17 cellular contexts compared by ENCODE assay signal in the genomic region with DNA sequence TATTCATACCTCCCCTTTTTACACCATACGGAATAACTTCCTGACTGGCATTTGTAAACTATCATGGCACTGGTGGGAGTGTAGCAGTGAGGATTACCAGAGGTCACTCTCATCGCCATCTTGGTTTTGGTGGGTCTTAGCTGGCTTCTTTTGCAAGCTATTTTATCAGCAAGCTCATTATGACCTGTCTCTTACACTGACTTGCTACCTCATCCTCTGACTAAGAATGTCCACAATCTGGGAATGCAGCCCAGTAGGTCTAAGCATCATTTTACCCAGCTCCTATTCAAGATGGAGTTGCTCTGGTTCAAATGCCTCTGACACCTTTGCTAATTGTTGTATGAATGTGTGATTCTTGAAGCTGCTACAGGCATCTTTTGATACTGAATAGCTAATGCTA.
DNase-seq lines count a peak whose midpoint lies in the region; ATAC-seq, FAIRE-seq and TF ChIP-seq lines count a peak whose summit lies in the region.
"Had no signal": no experiment of that assay in that cellular context is flagged by ENCODE, and none has a peak within 500 bp of the region (broad histone marks: within the 10 kb centered on the region; RNA-seq: fewer than 3 reads in every experiment).

No MANE protein-coding gene starts in this region.

- no peak overlapping the region for H3K9ac ChIP-seq in SK-N-SH
- H3K9ac ChIP-seq: BLaER1 had no signal

- FAIRE-seq in bronchial epithelial cell (lab: Jason Lieb, UNC), result no peak
- FAIRE-seq: HTR-8/SVneo had no signal

- H3K27ac ChIP-seq in SK-N-SH (ENCODE audit: low read depth in 2 of 2, low read length in 1 of 2), result no peak overlapping the region
- H3K27ac ChIP-seq: 22Rv1, BLaER1 had no signal

- no peak overlapping the region for H2AFZ ChIP-seq in SK-N-SH (ENCODE audit: low read depth)

- DNase-seq in SK-N-SH (no peak), RKO (ENCODE audit: low spot score) (peak; percentile 55), bronchial epithelial cell (ENCODE audit: low read depth) (peak; percentile 37), iris pigment epithelial cell (ENCODE audit: low read depth) (peak; percentile 0), NCI-H446 (lab: John Stamatoyannopoulos, UW) (no peak)
- no peak for DNase-seq in activated naive CD4-positive, alpha-beta T cell treated with anti-CD3 and anti-CD28 coated beads, Interleukin-2, amount 10 ng/mL, durations not matched to agents 7 days and 5 days
- DNase-seq: AML-193; Caco-2; CD8-positive, alpha-beta memory T cell; DND-41; HCEC 1CT; HFFc6 had no signal

- no peaks in the 10 kb centered on the region for H3K9me3 Mint-ChIP-seq in activated naive CD4-positive, alpha-beta T cell treated with anti-CD3 and anti-CD28 coated beads, Interleukin-2, amount 10 ng/mL, durations not matched to agents 7 days and 5 days
- H3K9me3 Mint-ChIP-seq: CD8-positive, alpha-beta memory T cell had no signal

- no peaks in the 10 kb centered on the region for H3K9me2 ChIP-seq in SK-N-SH

- no peak for TF ChIP-seq EP300 in SK-N-SH (IDR thresholded peaks at IDR 0.05; ENCODE audit: borderline replicate concordance in 1 of 2, low read depth in 1 of 2, low read length in 1 of 2)

- H3K27ac Mint-ChIP-seq in activated naive CD4-positive, alpha-beta T cell treated with anti-CD3 and anti-CD28 coated beads, Interleukin-2, amount 10 ng/mL, durations not matched to agents 7 days and 5 days, result no peak overlapping the region
- H3K27ac Mint-ChIP-seq: CD8-positive, alpha-beta memory T cell; HFFc6 had no signal

- H3K27me3 ChIP-seq in SK-N-SH (ENCODE audit: insufficient read depth) (no peaks in the 10 kb centered on the region), bronchial epithelial cell (ENCODE audit: control insufficient read depth, insufficient read depth, low read length) (no peaks in the 10 kb centered on the region)
- H3K27me3 ChIP-seq: BLaER1 had no signal

- H4K20me1 ChIP-seq in SK-N-SH (ENCODE audit: insufficient read depth), result no peaks in the 10 kb centered on the region
- H4K20me1 ChIP-seq: BLaER1 had no signal

- H3K4me1 Mint-ChIP-seq in activated naive CD4-positive, alpha-beta T cell treated with anti-CD3 and anti-CD28 coated beads, Interleukin-2, amount 10 ng/mL, durations not matched to agents 7 days and 5 days, result no peaks in the 10 kb centered on the region
- H3K4me1 Mint-ChIP-seq: CD8-positive, alpha-beta memory T cell had no signal

- 8% methylated on average over 2 of the region's 2 CpGs for WGBS in SK-N-SH (ENCODE audit: low lambda C conversion rate)

- TF ChIP-seq CTCF in SK-N-SH (IDR thresholded peaks at IDR 0.05) (no peak), bronchial epithelial cell (IDR thresholded peaks at IDR 0.05; ENCODE audit: insufficient read depth, low read length, severe bottlenecking) (no peak)

- H3K36me3 ChIP-seq in SK-N-SH (replicated peaks in 1 of 2; ENCODE audit: control insufficient read depth in 1 of 2, insufficient read depth in 2 of 2, low read length in 1 of 2), result no peaks in the 10 kb centered on the region
- H3K36me3 ChIP-seq in bronchial epithelial cell (ENCODE audit: control insufficient read depth, insufficient read depth, low read length), result no peaks in the 10 kb centered on the region
- H3K36me3 ChIP-seq: BLaER1 had no signal

- no peaks in the 10 kb centered on the region for H3K4me1 ChIP-seq in SK-N-SH (ENCODE audit: control insufficient read depth in 1 of 2, insufficient read depth in 2 of 2, low read depth in 1 of 2, low read length in 1 of 2)
- H3K4me1 ChIP-seq: BLaER1, Caco-2 had no signal

- no peaks in the 10 kb centered on the region for H3K9me3 ChIP-seq in SK-N-SH
- H3K9me3 ChIP-seq: BLaER1, Caco-2 had no signal

- H3K4me2 ChIP-seq in SK-N-SH, result no peak overlapping the region
- H3K4me2 ChIP-seq: BLaER1 had no signal

- no peaks in the 10 kb centered on the region for H3K27me3 Mint-ChIP-seq in activated naive CD4-positive, alpha-beta T cell treated with anti-CD3 and anti-CD28 coated beads, Interleukin-2, amount 10 ng/mL, durations not matched to agents 7 days and 5 days

- H3K4me3 Mint-ChIP-seq in activated naive CD4-positive, alpha-beta T cell treated with anti-CD3 and anti-CD28 coated beads, Interleukin-2, amount 10 ng/mL, durations not matched to agents 7 days and 5 days, result no peak overlapping the region
- H3K4me3 Mint-ChIP-seq: CD8-positive, alpha-beta memory T cell; HFFc6 had no signal

- no peak for TF ChIP-seq RAD21 in SK-N-SH (IDR thresholded peaks at IDR 0.05; ENCODE audit: low read length)

- no peaks in the 10 kb centered on the region for H3K79me2 ChIP-seq in SK-N-SH (ENCODE audit: insufficient read depth)

- no peaks in the 10 kb centered on the region for H3F3A ChIP-seq in SK-N-SH (replicated peaks; ENCODE audit: insufficient read depth)

- CTCF ChIA-PET in SK-N-SH (lab: Yijun Ruan, JAX), result no interaction called here
- CTCF ChIA-PET in activated naive CD4-positive, alpha-beta T cell treated with anti-CD3 and anti-CD28 coated beads, Interleukin-2, amount 10 ng/mL, durations not matched to agents 7 days and 5 days (lab: Charles Lee), result no interaction called here

- POLR2A ChIA-PET in SK-N-SH (lab: Yijun Ruan, JAX), result no interaction called here

- ATAC-seq in SK-N-SH treated with all-trans-retinoic acid at 6 μM for 48 hours (no peak), HG03469 (IDR thresholded peaks at IDR 0.05; ENCODE audit: unreplicated experiment) (no peak)

- H3K36me3 Mint-ChIP-seq in activated naive CD4-positive, alpha-beta T cell treated with anti-CD3 and anti-CD28 coated beads, Interleukin-2, amount 10 ng/mL, durations not matched to agents 7 days and 5 days, result no peaks in the 10 kb centered on the region
- H3K36me3 Mint-ChIP-seq: CD8-positive, alpha-beta memory T cell had no signal

- H3K4me3 ChIP-seq in SK-N-SH (ENCODE audit: low read depth in 2 of 2, low read length in 1 of 2) (no peak overlapping the region), bronchial epithelial cell (ENCODE audit: low read depth, low read length) (no peak overlapping the region)
- H3K4me3 ChIP-seq: BLaER1 had no signal

TF ChIP-seq in SK-N-SH treated with all-trans-retinoic acid at 6 μM for 48 hours, 23 proteins besides CTCF, POLR2A, EP300 and RAD21:
- TF ChIP-seq ZFP3 (CRISPR knock-in tag; IDR thresholded peaks at IDR 0.05) (no peak), OSR1 (CRISPR knock-in tag; IDR thresholded peaks at IDR 0.05) (0 out of 2 replicates have a peak, but pooled peaks have one; percentile 60)

TF ChIP-seq in SK-N-SH, 30 proteins besides CTCF, POLR2A, EP300 and RAD21:
- TF ChIP-seq, protein P1, sequence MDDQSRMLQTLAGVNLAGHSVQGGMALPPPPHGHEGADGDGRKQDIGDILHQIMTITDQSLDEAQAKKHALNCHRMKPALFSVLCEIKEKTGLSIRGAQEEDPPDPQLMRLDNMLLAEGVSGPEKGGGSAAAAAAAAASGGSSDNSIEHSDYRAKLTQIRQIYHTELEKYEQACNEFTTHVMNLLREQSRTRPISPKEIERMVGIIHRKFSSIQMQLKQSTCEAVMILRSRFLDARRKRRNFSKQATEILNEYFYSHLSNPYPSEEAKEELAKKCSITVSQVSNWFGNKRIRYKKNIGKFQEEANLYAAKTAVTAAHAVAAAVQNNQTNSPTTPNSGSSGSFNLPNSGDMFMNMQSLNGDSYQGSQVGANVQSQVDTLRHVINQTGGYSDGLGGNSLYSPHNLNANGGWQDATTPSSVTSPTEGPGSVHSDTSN (IDR thresholded peaks at IDR 0.05), result no peak
- TF ChIP-seq RCOR1 (IDR thresholded peaks at IDR 0.05; ENCODE audit: low read length), result no peak
- no peak for TF ChIP-seq NRF1 (IDR thresholded peaks at IDR 0.05; ENCODE audit: low read depth, low read length)
- TF ChIP-seq FOXM1 (IDR thresholded peaks at IDR 0.05; ENCODE audit: low read depth), result no peak
- no peak for TF ChIP-seq RXRA (IDR thresholded peaks at IDR 0.05; ENCODE audit: borderline replicate concordance, low read depth)
- no peak for TF ChIP-seq TAF1 (IDR thresholded peaks at IDR 0.05; ENCODE audit: borderline replicate concordance, low read depth, low read length)
- TF ChIP-seq CHD2 (IDR thresholded peaks at IDR 0.05; ENCODE audit: low read length, partially characterized antibody), result no peak
- TF ChIP-seq, protein P2, sequence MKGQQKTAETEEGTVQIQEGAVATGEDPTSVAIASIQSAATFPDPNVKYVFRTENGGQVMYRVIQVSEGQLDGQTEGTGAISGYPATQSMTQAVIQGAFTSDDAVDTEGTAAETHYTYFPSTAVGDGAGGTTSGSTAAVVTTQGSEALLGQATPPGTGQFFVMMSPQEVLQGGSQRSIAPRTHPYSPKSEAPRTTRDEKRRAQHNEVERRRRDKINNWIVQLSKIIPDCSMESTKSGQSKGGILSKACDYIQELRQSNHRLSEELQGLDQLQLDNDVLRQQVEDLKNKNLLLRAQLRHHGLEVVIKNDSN (IDR thresholded peaks at IDR 0.05; ENCODE audit: borderline replicate concordance, low read depth), result no peak
- no peak for TF ChIP-seq GATA2 (CRISPR knock-in tag; IDR thresholded peaks at IDR 0.05)
- TF ChIP-seq, protein P3, sequence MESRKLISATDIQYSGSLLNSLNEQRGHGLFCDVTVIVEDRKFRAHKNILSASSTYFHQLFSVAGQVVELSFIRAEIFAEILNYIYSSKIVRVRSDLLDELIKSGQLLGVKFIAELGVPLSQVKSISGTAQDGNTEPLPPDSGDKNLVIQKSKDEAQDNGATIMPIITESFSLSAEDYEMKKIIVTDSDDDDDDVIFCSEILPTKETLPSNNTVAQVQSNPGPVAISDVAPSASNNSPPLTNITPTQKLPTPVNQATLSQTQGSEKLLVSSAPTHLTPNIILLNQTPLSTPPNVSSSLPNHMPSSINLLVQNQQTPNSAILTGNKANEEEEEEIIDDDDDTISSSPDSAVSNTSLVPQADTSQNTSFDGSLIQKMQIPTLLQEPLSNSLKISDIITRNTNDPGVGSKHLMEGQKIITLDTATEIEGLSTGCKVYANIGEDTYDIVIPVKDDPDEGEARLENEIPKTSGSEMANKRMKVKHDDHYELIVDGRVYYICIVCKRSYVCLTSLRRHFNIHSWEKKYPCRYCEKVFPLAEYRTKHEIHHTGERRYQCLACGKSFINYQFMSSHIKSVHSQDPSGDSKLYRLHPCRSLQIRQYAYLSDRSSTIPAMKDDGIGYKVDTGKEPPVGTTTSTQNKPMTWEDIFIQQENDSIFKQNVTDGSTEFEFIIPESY (IDR thresholded peaks at IDR 0.05; ENCODE audit: borderline replicate concordance, low read depth), result no peak

Comparison
In these comparisons a context has a peak if more than half of its experiments do, and no peak if none do; other contexts are left out.
1. DNase-seq: peak in RKO (single experiment), bronchial epithelial cell (single experiment) and iris pigment epithelial cell (single experiment); none in SK-N-SH (single experiment), NCI-H446 (0 of 2) and activated naive CD4-positive, alpha-beta T cell treated with anti-CD3 and anti-CD28 coated beads, Interleukin-2, amount 10 ng/mL, durations not matched to agents 7 days and 5 days (single experiment).